ENCODE assay signal across 16 cellular contexts in the genomic region with DNA sequence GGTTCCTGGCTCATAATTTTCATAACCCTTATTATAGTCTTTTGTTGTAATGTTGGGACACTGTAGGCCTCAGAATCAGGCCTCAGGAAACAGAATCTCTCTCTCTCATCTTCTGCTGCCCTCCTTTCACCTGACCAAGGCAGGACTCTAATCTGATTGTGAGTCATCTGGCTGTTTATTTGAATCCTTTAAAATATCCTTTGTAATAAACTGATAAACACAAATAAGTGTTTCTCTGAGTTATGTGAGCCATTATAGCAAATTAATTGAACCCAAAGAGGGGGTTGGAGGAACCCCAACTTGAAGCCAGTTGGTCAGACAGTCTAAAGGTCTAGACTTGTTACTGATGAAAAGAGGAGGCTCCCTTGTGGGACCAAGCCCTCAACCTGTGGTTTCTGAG. TPM values are rescaled to one million over a fixed set of nuclear protein-coding genes. Genes with fewer than 3 reads are reported as not detected.
DNase-seq lines count a peak whose midpoint lies in the region; ATAC-seq and TF ChIP-seq lines count a peak whose summit lies in the region.
"Had no signal": no experiment of that assay in that cellular context is flagged by ENCODE, and none has a peak within 500 bp of the region (broad histone marks: within the 10 kb centered on the region; RNA-seq: fewer than 3 reads in every experiment).

No MANE protein-coding gene starts in this region.

- H3K27ac ChIP-seq in WERI-Rb-1 (peak overlapping the region; percentile 77), endodermal cell (ENCODE audit: low read depth, low read length) (no peak overlapping the region), substantia nigra (ENCODE audit: low read depth, low read length, poor library complexity, severe bottlenecking) (peak overlapping the region; percentile 68)
- H3K27ac ChIP-seq: HL-60 had no signal

- H3K27me3 ChIP-seq in WERI-Rb-1 (ENCODE audit: insufficient read depth, low read depth, severe bottlenecking), result no peaks in the 10 kb centered on the region
- H3K27me3 ChIP-seq in endodermal cell (ENCODE audit: control insufficient read depth, insufficient read depth, low read length, poor library complexity, severe bottlenecking), result no peaks in the 10 kb centered on the region
- H3K27me3 ChIP-seq: MG63 had no signal

- peak overlapping the region; percentile 7 for H3K27ac Mint-ChIP-seq in endodermal cell
- H3K27ac Mint-ChIP-seq: CD8-positive, alpha-beta memory T cell had no signal

- no peak overlapping the region for H3K9ac ChIP-seq in endodermal cell (ENCODE audit: extremely low read depth, low read length, poor library complexity, severe bottlenecking)

- H3K9me3 Mint-ChIP-seq in endodermal cell, result no peaks in the 10 kb centered on the region
- H3K9me3 Mint-ChIP-seq: CD8-positive, alpha-beta memory T cell had no signal

- peak; percentile 56 for DNase-seq in M059J (ENCODE audit: low read depth)
- peak; percentile 9 for DNase-seq in WERI-Rb-1
- no peak for DNase-seq in endodermal cell
- no peak for DNase-seq in substantia nigra (lab: John Stamatoyannopoulos, UW)
- DNase-seq in activated CD4-positive, alpha-beta T cell treated with anti-CD3 and anti-CD28 coated beads for 4 hours, result no peak
- no peak for DNase-seq in DMS 273 treated with DMSO at 0.1 percent for 48 hours (lab: John Stamatoyannopoulos, UW)
- DNase-seq: CD8-positive, alpha-beta memory T cell; MG63; NCI-H1105; NCI-H2029; NCI-H2171 treated with DMSO at 0.1 percent for 48 hours; NCI-H510A; SIG-M5 had no signal

- no peak overlapping the region for H3K4me3 Mint-ChIP-seq in endodermal cell
- H3K4me3 Mint-ChIP-seq: CD8-positive, alpha-beta memory T cell had no signal

- H3K9me3 ChIP-seq in WERI-Rb-1 (ENCODE audit: severe bottlenecking) (no peaks in the 10 kb centered on the region), endodermal cell (ENCODE audit: control insufficient read depth, low read length) (no peaks in the 10 kb centered on the region)
- H3K9me3 ChIP-seq: MG63 had no signal

- H3K4me3 ChIP-seq in WERI-Rb-1 (ENCODE audit: low read depth, low read length) (no peak overlapping the region), endodermal cell (ENCODE audit: low read length) (no peak overlapping the region)
- H3K4me3 ChIP-seq: MG63 had no signal

- no peaks in the 10 kb centered on the region for H3K27me3 Mint-ChIP-seq in endodermal cell (ENCODE audit: insufficient read depth)
- H3K27me3 Mint-ChIP-seq: CD8-positive, alpha-beta memory T cell had no signal

- no peaks in the 10 kb centered on the region for H3K4me1 Mint-ChIP-seq in endodermal cell
- H3K4me1 Mint-ChIP-seq: CD8-positive, alpha-beta memory T cell had no signal

- no peaks in the 10 kb centered on the region for H3K36me3 Mint-ChIP-seq in endodermal cell (ENCODE audit: low read depth)

- no peaks in the 10 kb centered on the region for H3K4me1 ChIP-seq in endodermal cell (ENCODE audit: control insufficient read depth, insufficient read depth, low read length)

- ATAC-seq in GM21390 (IDR thresholded peaks at IDR 0.05; ENCODE audit: unreplicated experiment) (no peak), HG02973 (IDR thresholded peaks at IDR 0.05; ENCODE audit: unreplicated experiment) (no peak)

- H3K36me3 ChIP-seq in WERI-Rb-1 (no peaks in the 10 kb centered on the region), endodermal cell (ENCODE audit: control insufficient read depth, insufficient read depth, low read length) (no peaks in the 10 kb centered on the region)
- H3K36me3 ChIP-seq: MG63 had no signal

- TF ChIP-seq CTCF in WERI-Rb-1 (IDR thresholded peaks at IDR 0.05; ENCODE audit: low read depth, low read length) (no peak), endodermal cell (conservative IDR thresholded peaks at IDR 0.05) (no peak)

RNA-seq across cellular contexts. Expression of a gene that starts 30.6 kb away (rescaled TPM):
- total RNA-seq in M059J (2014; rRNA removed; shearing (Covaris generic)), result 21.4 and 37.0 TPM in 2 replicates
- total RNA-seq in endodermal cell, result 10 to 100 TPM; 18.5 to 23.2 TPM
- polyA plus RNA-seq in endodermal cell (2013, experiment 1 of 2), result 10.0 TPM
- 10.6 TPM for polyA plus RNA-seq in endodermal cell (2013, experiment 2 of 2)

Comparison
In these comparisons a context has a peak if more than half of its experiments do, and no peak if none do; other contexts are left out.
1. DNase-seq: peak in M059J (single experiment) and WERI-Rb-1 (single experiment); none in endodermal cell (single experiment), substantia nigra (0 of 49), activated CD4-positive, alpha-beta T cell treated with anti-CD3 and anti-CD28 coated beads for 4 hours (0 of 2) and DMS 273 treated with DMSO at 0.1 percent for 48 hours (single experiment).